7 cellular contexts compared by ENCODE assay signal in the genomic region with DNA sequence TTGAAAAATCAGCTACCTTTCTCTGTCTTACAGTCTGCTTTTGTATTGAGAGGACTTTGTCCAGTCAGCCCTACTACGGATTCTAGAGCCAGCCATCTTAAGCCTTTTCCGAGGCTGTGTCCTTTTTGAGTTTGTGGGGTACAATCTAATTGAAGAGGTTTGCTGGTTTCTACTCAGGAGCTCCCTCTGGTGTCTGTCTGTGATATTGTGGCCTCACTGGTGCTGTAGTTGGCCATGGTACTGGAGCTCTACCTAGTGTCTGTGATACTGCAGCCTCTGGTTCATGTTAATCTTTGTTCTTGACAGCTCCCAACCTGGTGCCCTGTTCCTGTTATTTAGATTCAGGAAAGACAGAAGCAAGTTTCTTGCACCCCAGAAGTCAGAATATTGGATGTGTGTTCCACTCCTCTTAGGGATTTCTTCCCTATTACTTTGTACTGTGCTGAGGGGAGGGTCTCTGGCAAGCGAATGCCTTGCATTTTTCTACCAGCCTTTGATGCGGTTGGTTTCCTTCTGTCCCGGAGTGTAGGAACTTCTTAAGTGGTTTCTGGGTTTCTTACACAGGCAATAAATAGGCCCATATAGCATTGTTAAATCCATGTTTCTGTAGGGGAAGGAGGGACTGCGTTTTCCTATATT.
A peak's percentile ranks its signal among the peaks of the same experiment; 100 is the strongest.
DNase-seq lines count a peak whose midpoint lies in the region; ATAC-seq lines count a peak whose summit lies in the region.

No MANE protein-coding gene starts in this region.

- peak; percentile 68 for ATAC-seq in GM21529 (IDR thresholded peaks at IDR 0.05; ENCODE audit: unreplicated experiment)

- in situ Hi-C loops in KBM-7 (cut with MboI; ENCODE audit: low pct_unique_long_range_greater_than_20kb, low sequenced_read_pairs): no loop called here

- H3K27ac Mint-ChIP-seq in immature natural killer cell: no peak overlapping the region

- H3K4me3 Mint-ChIP-seq in immature natural killer cell: no peak overlapping the region

- H3K36me3 Mint-ChIP-seq in immature natural killer cell: peaks cover 21 to 37% (median 30%) of the 10 kb centered on the region in 3 donors

- peaks cover 0 to 4% (median 2%) of the 10 kb centered on the region in 3 donors for H3K27me3 Mint-ChIP-seq in immature natural killer cell (ENCODE audit: low read depth in 3 of 3)

- DNase-seq in GM04503 (ENCODE audit: low read depth) (peak; percentile 26), KBM-7 (peak; percentile 86), T follicular helper cell (ENCODE audit: low read depth) (peak; percentile 27), amniotic epithelial cell (ENCODE audit: low read depth) (peak; percentile 72), immature natural killer cell (peak; percentile 22 to 41 (median 40))
- DNase-seq in stimulated activated CD4-positive, alpha-beta T cell treated with anti-CD3 and anti-CD28 coated beads, Interleukin-4, amount 100 ng/mL, for 4 hours: peak; percentile 30 to 38

- peaks cover 3 to 4% of the 10 kb centered on the region in 2 donors for H3K4me1 Mint-ChIP-seq in immature natural killer cell

- peaks cover 0 to 5% (median 1%) of the 10 kb centered on the region in 6 donors for H3K9me3 Mint-ChIP-seq in immature natural killer cell

Comparison
In these comparisons a context has a peak if more than half of its experiments do, and no peak if none do; other contexts are left out.
1. Peak in every context shown above with its lines: DNase-seq and ATAC-seq.
2. DNase-seq: peak in every context shown above with its lines; median percentile 86 in KBM-7; 72 in amniotic epithelial cell; 40 in immature natural killer cell; 34 in stimulated activated CD4-positive, alpha-beta T cell treated with anti-CD3 and anti-CD28 coated beads, Interleukin-4, amount 100 ng/mL, for 4 hours; 27 in T follicular helper cell; 26 in GM04503.